Comparison of ENCODE assay signal across 28 cellular contexts in genomic region chr11:68948496-68948895, GRCh38. TPM values are rescaled to one million over a fixed set of nuclear protein-coding genes. Genes with fewer than 3 reads are reported as not detected.
DNase-seq lines count a peak whose midpoint lies in the region; ATAC-seq and TF ChIP-seq lines count a peak whose summit lies in the region.
"Had no signal": no experiment of that assay in that cellular context is flagged by ENCODE, and none has a peak within 500 bp of the region (broad histone marks: within the 10 kb centered on the region; RNA-seq: fewer than 3 reads in every experiment).

No MANE protein-coding gene starts in this region.

- peak; percentile 7 for DNase-seq in HCEC 1CT
- peak; percentile 26 for DNase-seq in fibroblast of gingiva (ENCODE audit: low read depth)
- DNase-seq in mesothelial cell of epicardium (ENCODE audit: low spot score in 2 of 2, unreplicated experiment in 2 of 2), result no peak
- DNase-seq in stimulated activated naive B cell treated with anti-CD40 and anti-IgM and Interleukin-4, amounts not matched to agents 10 μg/mL and 1 μg/mL and 100 μg/mL, for 72 hours, result no peak
- no peak for DNase-seq in activated CD8-positive, alpha-beta memory T cell treated with anti-CD3 and anti-CD28 coated beads for 24 hours
- DNase-seq in retina, result no peak
- no peak for DNase-seq in mucosa of gallbladder (ENCODE audit: low spot score)
- DNase-seq: CD8-positive, alpha-beta memory T cell; DMS 273 treated with DMSO at 0.1 percent for 48 hours; DMS79; GF-D8; Karpas-422; NCI-H1092; NCI-H1417 treated with DMSO at 0.1 percent for 48 hours; NCI-H1694 treated with DMSO at 0.1 percent for 48 hours; NCI-H2081 treated with DMSO at 0.1 percent for 48 hours; NCI-H2171; NCI-H226; NCI-H510A; SHP77 had no signal

- no peaks in the 10 kb centered on the region for H3K36me3 Mint-ChIP-seq in mesothelial cell of epicardium
- H3K36me3 Mint-ChIP-seq in stimulated activated naive B cell treated with anti-CD40 and anti-IgM and Interleukin-4, amounts not matched to agents 10 μg/mL and 1 μg/mL and 100 μg/mL, for 72 hours, result no peaks in the 10 kb centered on the region
- H3K36me3 Mint-ChIP-seq: CD8-positive, alpha-beta memory T cell had no signal

- TF ChIP-seq CTCF in mesothelial cell of epicardium (IDR thresholded peaks at IDR 0.05; ENCODE audit: unreplicated experiment), result no peak

- no peak for ATAC-seq in stimulated activated naive B cell treated with anti-CD40 and anti-IgM and Interleukin-4, amounts not matched to agents 10 μg/mL and 1 μg/mL and 100 μg/mL, for 72 hours (replicated peaks)
- no peak for ATAC-seq in GM18520 (IDR thresholded peaks at IDR 0.05; ENCODE audit: unreplicated experiment)
- ATAC-seq: A549, HCT116, Panc1 had no signal

- no peaks in the 10 kb centered on the region for H3K27me3 Mint-ChIP-seq in mesothelial cell of epicardium (ENCODE audit: low read depth)
- H3K27me3 Mint-ChIP-seq in stimulated activated naive B cell treated with anti-CD40 and anti-IgM and Interleukin-4, amounts not matched to agents 10 μg/mL and 1 μg/mL and 100 μg/mL, for 72 hours, result no peaks in the 10 kb centered on the region
- H3K27me3 Mint-ChIP-seq: B cell had no signal

- H3K9me3 Mint-ChIP-seq in mesothelial cell of epicardium, result no peaks in the 10 kb centered on the region
- H3K9me3 Mint-ChIP-seq in stimulated activated naive B cell treated with anti-CD40 and anti-IgM and Interleukin-4, amounts not matched to agents 10 μg/mL and 1 μg/mL and 100 μg/mL, for 72 hours, result no peaks in the 10 kb centered on the region
- H3K9me3 Mint-ChIP-seq: CD8-positive, alpha-beta memory T cell had no signal

- H3K4me1 Mint-ChIP-seq in mesothelial cell of epicardium, result peaks cover 14% of the 10 kb centered on the region
- peaks cover 4 to 13% of the 10 kb centered on the region in 2 donors for H3K4me1 Mint-ChIP-seq in stimulated activated naive B cell treated with anti-CD40 and anti-IgM and Interleukin-4, amounts not matched to agents 10 μg/mL and 1 μg/mL and 100 μg/mL, for 72 hours
- H3K4me1 Mint-ChIP-seq: B cell; CD8-positive, alpha-beta memory T cell had no signal

- H3K27ac Mint-ChIP-seq in mesothelial cell of epicardium, result peak overlapping the region; percentile 31
- peak overlapping the region; percentile 74 for H3K27ac Mint-ChIP-seq in stimulated activated naive B cell treated with anti-CD40 and anti-IgM and Interleukin-4, amounts not matched to agents 10 μg/mL and 1 μg/mL and 100 μg/mL, for 72 hours
- H3K27ac Mint-ChIP-seq: B cell had no signal

- no peak overlapping the region for H3K4me3 Mint-ChIP-seq in mesothelial cell of epicardium
- no peak overlapping the region for H3K4me3 Mint-ChIP-seq in stimulated activated naive B cell treated with anti-CD40 and anti-IgM and Interleukin-4, amounts not matched to agents 10 μg/mL and 1 μg/mL and 100 μg/mL, for 72 hours
- H3K4me3 Mint-ChIP-seq: B cell; CD8-positive, alpha-beta memory T cell had no signal

RNA-seq across cellular contexts. Expression of gene MRGPRD, which starts 32.3 kb away (rescaled TPM):
- total RNA-seq in mesothelial cell of epicardium (not detected in 3 replicates), mucosa of gallbladder (not detected)
- total RNA-seq: B cell; CD8-positive, alpha-beta memory T cell; H1; HT-29; SK-MEL-5 had no signal

RNA-seq across cellular contexts. Expression of gene IGHMBP2, which starts 44.8 kb away (rescaled TPM):
- total RNA-seq in mesothelial cell of epicardium (28.3 to 29.0 TPM (median 28.5 TPM) in 3 replicates), mucosa of gallbladder (20.7 TPM)

RNA-seq across cellular contexts. Expression of gene MRPL21, which starts 44.9 kb away (rescaled TPM):
- total RNA-seq in mesothelial cell of epicardium (49.4 to 52.8 TPM (median 52.5 TPM) in 3 replicates), mucosa of gallbladder (41.4 TPM)

Comparison
In these comparisons a context has a peak if more than half of its experiments do, and no peak if none do; other contexts are left out.
1. DNase-seq: peak in HCEC 1CT (single experiment) and fibroblast of gingiva (single experiment); none in mesothelial cell of epicardium (0 of 2), stimulated activated naive B cell treated with anti-CD40 and anti-IgM and Interleukin-4, amounts not matched to agents 10 μg/mL and 1 μg/mL and 100 μg/mL, for 72 hours (single experiment), activated CD8-positive, alpha-beta memory T cell treated with anti-CD3 and anti-CD28 coated beads for 24 hours (single experiment), retina (single experiment) and mucosa of gallbladder (single experiment).